36 cellular contexts compared by ENCODE assay signal in the genomic region with DNA sequence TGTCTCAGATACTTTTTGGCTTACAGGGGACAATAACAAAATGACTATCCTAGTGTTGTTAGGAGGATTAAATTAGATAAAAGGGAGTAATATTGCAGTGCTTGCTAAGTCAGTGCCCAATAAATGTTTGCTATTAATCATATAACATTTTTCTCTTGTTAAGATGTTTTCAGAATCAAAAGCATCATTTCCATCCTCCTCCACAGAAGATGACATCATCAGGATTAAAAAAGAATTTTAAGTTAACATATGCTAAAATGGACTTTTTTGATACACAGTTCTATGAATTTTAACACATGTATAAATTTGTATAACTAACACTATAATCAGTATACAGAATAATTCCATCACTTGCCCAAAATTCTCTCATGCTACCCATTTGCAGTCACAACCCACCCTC.
DNase-seq lines count a peak whose midpoint lies in the region; ATAC-seq, FAIRE-seq and TF ChIP-seq lines count a peak whose summit lies in the region.
"Had no signal": no experiment of that assay in that cellular context is flagged by ENCODE, and none has a peak within 500 bp of the region (broad histone marks: within the 10 kb centered on the region; RNA-seq: fewer than 3 reads in every experiment).

No MANE protein-coding gene starts in this region.

- H3K79me2 ChIP-seq in HepG2 (ENCODE audit: insufficient read depth, low read length) (no peaks in the 10 kb centered on the region), K562 (ENCODE audit: control insufficient read depth, insufficient read depth, low read length) (no peaks in the 10 kb centered on the region)

- FAIRE-seq in HepG2 (lab: Jason Lieb, UNC), result no peak
- FAIRE-seq in K562 (lab: Jason Lieb, UNC), result no peak
- FAIRE-seq in HTR-8/SVneo (lab: Jason Lieb, UNC), result no peak
- FAIRE-seq: A204.1, A549, D721Med had no signal

- H3K9ac ChIP-seq in HepG2 (ENCODE audit: insufficient read depth, low read depth, low read length) (no peak overlapping the region), K562 (ENCODE audit: insufficient read depth in 1 of 2, low read depth in 2 of 2, low read length in 2 of 2) (no peak overlapping the region)
- H3K9ac ChIP-seq: BLaER1; BLaER1 treated with 17β-estradiol and CSF1 and Interleukin-3, amounts not matched to agents 10 nM and 100 nM had no signal

- DNase-seq in HepG2 (ENCODE audit: low spot score) (no peak), right lobe of liver (no peak), Calu3 (no peak), K562 (ENCODE audit: extremely low read depth in 1 of 4, low spot score in 3 of 4) (no peak), middle frontal gyrus (ENCODE audit: extremely low spot score, low spot score) (peak; percentile 22), body of pancreas (no peak), HTR-8/SVneo (ENCODE audit: insufficient read length, low spot score) (no peak)
- no peak for DNase-seq in naive thymus-derived CD8-positive, alpha-beta T cell
- DNase-seq: 8988T; ACHN; AML-193; BE2C; C1 segment of cervical spinal cord; Caco-2; CD4-positive, alpha-beta memory T cell; CD4-positive, alpha-beta T cell; CD4-positive, CD25-positive, alpha-beta regulatory T cell; CD8-positive, alpha-beta memory T cell; CD8-positive, alpha-beta T cell; COR-L47; DMS 273 treated with DMSO at 0.1 percent for 48 hours; DMS153; DMS53; DMS79; DMS79 treated with DMSO at 0.1 percent for 48 hours; DND-41; EL had no signal

- no peak overlapping the region for H3K4me2 ChIP-seq in HepG2 (ENCODE audit: low read depth, low read length)
- H3K4me2 ChIP-seq in K562 (ENCODE audit: insufficient read depth, low read length), result no peak overlapping the region
- H3K4me2 ChIP-seq: A549; BLaER1; BLaER1 treated with 17β-estradiol and CSF1 and Interleukin-3, amounts not matched to agents 10 nM and 100 nM had no signal

- no peak for TF ChIP-seq CTCF in HepG2 (CRISPR knock-in tag; IDR thresholded peaks at IDR 0.05)
- TF ChIP-seq CTCF in right lobe of liver (IDR thresholded peaks at IDR 0.05), result no peak
- TF ChIP-seq CTCF in Calu3 (IDR thresholded peaks at IDR 0.05; ENCODE audit: unreplicated experiment), result no peak
- TF ChIP-seq CTCF in K562 (IDR thresholded peaks at IDR 0.05 in 2 of 3, conservative IDR thresholded peaks at IDR 0.05 in 1 of 3; ENCODE audit: insufficient read depth in 2 of 3, low read depth in 1 of 3, low read length in 3 of 3), result no peak
- TF ChIP-seq CTCF in body of pancreas (IDR thresholded peaks at IDR 0.05), result no peak

- intact Hi-C loops in HepG2 (cut with micrococcal nuclease; ENCODE audit: unreplicated experiment) (no loop called here), right lobe of liver (cut with DNase I) (no loop called here), Calu3 (cut with micrococcal nuclease; ENCODE audit: unreplicated experiment) (no loop called here), K562 (cut with micrococcal nuclease) (no loop called here), body of pancreas (cut with DNase I) (no loop called here)

- peaks cover 10% of the 10 kb centered on the region for H3K4me1 Mint-ChIP-seq in Calu3 (ENCODE audit: low read depth, unreplicated experiment)
- no peaks in the 10 kb centered on the region for H3K4me1 Mint-ChIP-seq in naive thymus-derived CD8-positive, alpha-beta T cell
- H3K4me1 Mint-ChIP-seq: B cell; CD14-positive monocyte; CD4-positive, alpha-beta memory T cell; CD4-positive, CD25-positive, alpha-beta regulatory T cell; CD8-positive, alpha-beta memory T cell had no signal

- TF ChIP-seq EP300 in HepG2 (IDR thresholded peaks at IDR 0.05; ENCODE audit: low read depth in 2 of 2, low read length in 2 of 2) (no peak), HepG2 (CRISPR knock-in tag; IDR thresholded peaks at IDR 0.05; ENCODE audit: borderline replicate concordance) (no peak), K562 (IDR thresholded peaks at IDR 0.05; ENCODE audit: low read length) (no peak)

- H3K4me1 ChIP-seq in HepG2 (ENCODE audit: insufficient read depth, low read length) (no peaks in the 10 kb centered on the region), right lobe of liver (no peaks in the 10 kb centered on the region), K562 (replicated peaks in 1 of 2; ENCODE audit: control insufficient read depth in 2 of 2, insufficient read depth in 2 of 2, low read length in 2 of 2) (no peaks in the 10 kb centered on the region), body of pancreas (no peaks in the 10 kb centered on the region)
- H3K4me1 ChIP-seq: A549; BE2C; BLaER1; BLaER1 treated with 17β-estradiol and CSF1 and Interleukin-3, amounts not matched to agents 10 nM and 100 nM; Caco-2 had no signal

- no peaks in the 10 kb centered on the region for H3K36me3 ChIP-seq in HepG2 (replicated peaks in 1 of 2; ENCODE audit: control insufficient read depth in 1 of 2, insufficient read depth in 2 of 2, low read length in 2 of 2)
- H3K36me3 ChIP-seq in right lobe of liver, result no peaks in the 10 kb centered on the region
- no peaks in the 10 kb centered on the region for H3K36me3 ChIP-seq in K562 (ENCODE audit: control insufficient read depth, insufficient read depth, low read length)
- H3K36me3 ChIP-seq in body of pancreas (replicated peaks in 1 of 2; ENCODE audit: insufficient read depth in 1 of 2, low read depth in 2 of 2), result no peaks in the 10 kb centered on the region
- H3K36me3 ChIP-seq: BE2C; BLaER1; BLaER1 treated with 17β-estradiol and CSF1 and Interleukin-3, amounts not matched to agents 10 nM and 100 nM had no signal

- H2AFZ ChIP-seq in HepG2 (ENCODE audit: low read length), result no peak overlapping the region
- no peak overlapping the region for H2AFZ ChIP-seq in K562 (ENCODE audit: low read depth, low read length)

- H3K27ac ChIP-seq in HepG2 (ENCODE audit: extremely low read length, insufficient read depth, low read length), result no peak overlapping the region
- H3K27ac ChIP-seq in right lobe of liver, result no peak overlapping the region
- H3K27ac ChIP-seq in K562 (ENCODE audit: extremely low read depth, low read depth, low read length), result no peak overlapping the region
- no peak overlapping the region for H3K27ac ChIP-seq in body of pancreas
- H3K27ac ChIP-seq: 22Rv1; A549; BLaER1; BLaER1 treated with 17β-estradiol and CSF1 and Interleukin-3, amounts not matched to agents 10 nM and 100 nM; C4-2B had no signal

- peaks cover 5% of the 10 kb centered on the region for H3K9me3 Mint-ChIP-seq in Calu3 (ENCODE audit: low read depth, unreplicated experiment)
- peaks cover 0 to 11% (median 3%) of the 10 kb centered on the region in 9 donors for H3K9me3 Mint-ChIP-seq in naive thymus-derived CD8-positive, alpha-beta T cell
- H3K9me3 Mint-ChIP-seq: CD4-positive, alpha-beta T cell had no signal

- in situ Hi-C loops in HepG2 (cut with HindIII; ENCODE audit: extremely low pct_ligation_motif_present, low pct_unique_long_range_greater_than_20kb) (no loop called here), K562 (cut with MboI) (no loop called here)

- POLR2A ChIA-PET in HepG2 (lab: Yijun Ruan, JAX), result no interaction called here
- POLR2A ChIA-PET in K562 (lab: Yijun Ruan, JAX), result interaction anchor here (1.0 kb wide), 1 partner anchor 26 kb away, joined by 3 read pairs; no protein-coding TSS in a partner anchor
- POLR2A ChIA-PET in naive thymus-derived CD8-positive, alpha-beta T cell (lab: Charles Lee), result no interaction called here

- no peak for TF ChIP-seq RAD21 in HepG2 (CRISPR knock-in tag; IDR thresholded peaks at IDR 0.05)
- no peak for TF ChIP-seq RAD21 in K562 (CRISPR knock-in tag; conservative IDR thresholded peaks at IDR 0.05 in 1 of 2, IDR thresholded peaks at IDR 0.05 in 1 of 2)

- H4K20me1 ChIP-seq in HepG2 (ENCODE audit: insufficient read depth, low read length) (no peaks in the 10 kb centered on the region), K562 (replicated peaks; ENCODE audit: control insufficient read depth, insufficient read depth, low read length) (no peaks in the 10 kb centered on the region)
- H4K20me1 ChIP-seq: BLaER1; BLaER1 treated with 17β-estradiol and CSF1 and Interleukin-3, amounts not matched to agents 10 nM and 100 nM had no signal

- no peak overlapping the region for H3K4me3 Mint-ChIP-seq in Calu3 (ENCODE audit: low read depth, unreplicated experiment)
- no peak overlapping the region for H3K4me3 Mint-ChIP-seq in naive thymus-derived CD8-positive, alpha-beta T cell
- H3K4me3 Mint-ChIP-seq: B cell; CD14-positive monocyte; CD4-positive, alpha-beta memory T cell; CD4-positive, alpha-beta T cell; CD4-positive, CD25-positive, alpha-beta regulatory T cell; CD8-positive, alpha-beta memory T cell; CD8-positive, alpha-beta T cell had no signal

- no peak overlapping the region for H3K4me3 ChIP-seq in HepG2 (replicated peaks in 1 of 3; ENCODE audit: insufficient read depth in 1 of 3, low read depth in 2 of 3, low read length in 3 of 3)
- H3K4me3 ChIP-seq in right lobe of liver, result no peak overlapping the region
- no peak overlapping the region for H3K4me3 ChIP-seq in K562
- no peak overlapping the region for H3K4me3 ChIP-seq in body of pancreas
- H3K4me3 ChIP-seq: A549; BLaER1; BLaER1 treated with 17β-estradiol and CSF1 and Interleukin-3, amounts not matched to agents 10 nM and 100 nM had no signal

- no peaks in the 10 kb centered on the region for H3K9me3 ChIP-seq in HepG2 (ENCODE audit: low read length)
- no peaks in the 10 kb centered on the region for H3K9me3 ChIP-seq in right lobe of liver
- H3K9me3 ChIP-seq in K562 (replicated peaks; ENCODE audit: control insufficient read depth, insufficient read depth, low read depth, low read length), result no peaks in the 10 kb centered on the region
- no peaks in the 10 kb centered on the region for H3K9me3 ChIP-seq in body of pancreas
- H3K9me3 ChIP-seq: A549, BE2C, BLaER1, Caco-2 had no signal

- H3K27me3 Mint-ChIP-seq in Calu3 (ENCODE audit: unreplicated experiment), result no peaks in the 10 kb centered on the region
- peaks cover 0 to 6% (median 2%) of the 10 kb centered on the region in 5 donors for H3K27me3 Mint-ChIP-seq in naive thymus-derived CD8-positive, alpha-beta T cell
- H3K27me3 Mint-ChIP-seq: CD4-positive, alpha-beta memory T cell; CD4-positive, alpha-beta T cell had no signal

- H3K27me3 ChIP-seq in HepG2 (ENCODE audit: control insufficient read depth in 1 of 2, insufficient read depth in 2 of 2, low read length in 2 of 2), result no peaks in the 10 kb centered on the region
- H3K27me3 ChIP-seq in right lobe of liver, result no peaks in the 10 kb centered on the region
- no peaks in the 10 kb centered on the region; a peak in 1 of 5 replicates for H3K27me3 ChIP-seq in K562 (ENCODE audit: control insufficient read depth in 2 of 2, insufficient read depth in 2 of 2, low read length in 2 of 2)
- no peaks in the 10 kb centered on the region for H3K27me3 ChIP-seq in body of pancreas
- H3K27me3 ChIP-seq: BE2C; BLaER1; BLaER1 treated with 17β-estradiol and CSF1 and Interleukin-3, amounts not matched to agents 10 nM and 100 nM had no signal

- no peak for ATAC-seq in HepG2
- no peak for ATAC-seq in right lobe of liver
- no peak for ATAC-seq in K562
- ATAC-seq in body of pancreas, result no peak
- no peak for ATAC-seq in naive thymus-derived CD8-positive, alpha-beta T cell
- ATAC-seq: A549; CD8-positive, alpha-beta T cell had no signal

- no peaks in the 10 kb centered on the region for H3K36me3 Mint-ChIP-seq in Calu3 (ENCODE audit: insufficient read depth, unreplicated experiment)
- H3K36me3 Mint-ChIP-seq in naive thymus-derived CD8-positive, alpha-beta T cell, result no peaks in the 10 kb centered on the region
- H3K36me3 Mint-ChIP-seq: CD14-positive monocyte; CD4-positive, alpha-beta memory T cell; CD4-positive, CD25-positive, alpha-beta regulatory T cell; CD8-positive, alpha-beta memory T cell; CD8-positive, alpha-beta T cell had no signal

- TF ChIP-seq POLR2A in HepG2 (IDR thresholded peaks at IDR 0.05; ENCODE audit: insufficient read depth in 1 of 2, low read depth in 2 of 2, low read length in 2 of 2), result no peak
- TF ChIP-seq POLR2A in right lobe of liver (IDR thresholded peaks at IDR 0.05), result no peak
- no peak for TF ChIP-seq POLR2A in K562 (conservative IDR thresholded peaks at IDR 0.05)
- no peak for TF ChIP-seq POLR2A in body of pancreas (IDR thresholded peaks at IDR 0.05)

- CTCF ChIA-PET in HepG2 (lab: Yijun Ruan, JAX; ENCODE audit: low intra/inter-chr PET ratio, low total read pairs), result interaction anchor here (0.7 kb wide), 1 partner anchor 48 kb away, joined by 3 read pairs; no protein-coding TSS in a partner anchor
- CTCF ChIA-PET in Calu3 (lab: Charles Lee), result no interaction called here
- CTCF ChIA-PET in K562 (lab: Yijun Ruan, JAX; ENCODE audit: low intra/inter-chr PET ratio), result no interaction called here

- BruUV-seq in HepG2 (replicated peaks; lab: Mats Ljungman, UMichigan) (no TSS peak), Calu3 (replicated peaks; lab: Mats Ljungman, UMichigan) (no TSS peak), K562 (replicated peaks; lab: Mats Ljungman, UMichigan) (no TSS peak)

- H3K9me1 ChIP-seq in K562 (ENCODE audit: control insufficient read depth, insufficient read depth, low read length), result no peaks in the 10 kb centered on the region

- H3K27ac Mint-ChIP-seq in Calu3 (ENCODE audit: unreplicated experiment), result peak overlapping the region; percentile 41
- H3K27ac Mint-ChIP-seq in naive thymus-derived CD8-positive, alpha-beta T cell, result no peak overlapping the region
- H3K27ac Mint-ChIP-seq: B cell; CD14-positive monocyte; CD4-positive, alpha-beta memory T cell; CD4-positive, alpha-beta T cell; CD4-positive, CD25-positive, alpha-beta regulatory T cell; CD8-positive, alpha-beta memory T cell; CD8-positive, alpha-beta T cell had no signal
